ENCODE assay signal across 6 cellular contexts in the genomic region with DNA sequence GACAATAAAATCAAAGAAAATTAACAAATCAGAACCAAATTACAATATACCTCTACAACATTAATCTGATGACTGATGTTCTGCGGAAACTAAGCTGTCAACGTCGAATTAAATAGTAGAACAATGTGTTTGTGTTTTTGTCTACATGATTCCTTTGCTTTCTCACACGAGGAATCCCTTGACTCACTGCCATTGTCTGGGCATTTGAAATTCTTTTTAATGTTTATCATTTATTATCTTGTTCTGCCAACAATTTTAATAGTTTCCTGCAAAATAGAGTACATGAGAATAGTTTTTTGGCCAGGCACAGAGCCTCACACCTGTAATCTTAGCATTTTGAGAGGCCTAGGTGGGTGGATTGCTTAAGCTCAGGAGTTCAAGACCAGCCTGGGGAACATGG.
"Had no signal": no experiment of that assay in that cellular context is flagged by ENCODE, and none has a peak within 500 bp of the region (broad histone marks: within the 10 kb centered on the region; RNA-seq: fewer than 3 reads in every experiment).

No MANE protein-coding gene starts in this region.

- ATAC-seq: GM23338, K562 had no signal

- H2AFZ ChIP-seq: GM23338 had no signal

- H3K9me3 Mint-ChIP-seq: GM23338, H9 had no signal

- H3K4me3 ChIP-seq: GM23338, K562 had no signal

- DNase-seq: H9, HCEC 1CT had no signal

- FAIRE-seq: H1, H54, K562 had no signal

- H3K27ac Mint-ChIP-seq: GM23338, H9 had no signal

- H3K4me3 Mint-ChIP-seq: GM23338, H9 had no signal

- H3K4me2 ChIP-seq: GM23338 had no signal
